In genomic region chr7:6725003-6725402, GRCh38 we compare ENCODE assay signal across 10 cellular contexts. TPM values are rescaled to one million over a fixed set of nuclear protein-coding genes. Genes with fewer than 3 reads are reported as not detected.
A peak's percentile ranks its signal among the peaks of the same experiment; 100 is the strongest.
DNase-seq lines count a peak whose midpoint lies in the region; ATAC-seq, FAIRE-seq and TF ChIP-seq lines count a peak whose summit lies in the region.
"Had no signal": no experiment of that assay in that cellular context is flagged by ENCODE, and none has a peak within 500 bp of the region (broad histone marks: within the 10 kb centered on the region; RNA-seq: fewer than 3 reads in every experiment).

No MANE protein-coding gene starts in this region.

- H3K27ac ChIP-seq in pancreas, result no peak overlapping the region
- H3K27ac ChIP-seq in tibial nerve, result no peak overlapping the region

- peak; percentile 52 for DNase-seq in medulla oblongata (ENCODE audit: extremely low spot score)
- DNase-seq in RCC 7860 (ENCODE audit: low spot score), result no peak
- DNase-seq in DMS53 treated with DMSO at 0.1 percent for 48 hours (lab: John Stamatoyannopoulos, UW; ENCODE audit: unreplicated experiment), result no peak
- no peak for DNase-seq in pancreas
- DNase-seq in tibial nerve (ENCODE audit: low spot score in 2 of 2), result no peak
- DNase-seq: mesenchymal stem cell, NCI-H446 treated with DMSO at 0.1 percent for 48 hours had no signal

- no peaks in the 10 kb centered on the region for H3K4me1 ChIP-seq in pancreas
- peaks cover 0 to 4% (median 0%) of the 10 kb centered on the region in 4 donors for H3K4me1 ChIP-seq in tibial nerve

- no peak for TF ChIP-seq EP300 in tibial nerve (IDR thresholded peaks at IDR 0.05)

- intact Hi-C loops in pancreas (cut with DNase I), result no loop called here

- no peaks in the 10 kb centered on the region for H3K36me3 ChIP-seq in pancreas
- H3K36me3 ChIP-seq in tibial nerve, result no peaks in the 10 kb centered on the region

- ATAC-seq in GM18861 (IDR thresholded peaks at IDR 0.05; ENCODE audit: unreplicated experiment) (peak; percentile 47), GM21825 (IDR thresholded peaks at IDR 0.05; ENCODE audit: unreplicated experiment) (peak; percentile 78), HG03469 (IDR thresholded peaks at IDR 0.05; ENCODE audit: unreplicated experiment) (peak; percentile 45), pancreas (no peak)

- TF ChIP-seq POLR2A in tibial nerve (IDR thresholded peaks at IDR 0.05), result no peak

- H3K4me3 ChIP-seq in pancreas, result no peak overlapping the region
- H3K4me3 ChIP-seq in tibial nerve, result no peak overlapping the region

- no peaks in the 10 kb centered on the region for H3K9me3 ChIP-seq in pancreas
- H3K9me3 ChIP-seq in tibial nerve, result no peaks in the 10 kb centered on the region

- FAIRE-seq in RCC 7860 (lab: Jason Lieb, UNC) (no peak), pancreas (lab: Jason Lieb, UNC) (no peak)

- no peak for TF ChIP-seq CTCF in pancreas (IDR thresholded peaks at IDR 0.05)
- TF ChIP-seq CTCF in tibial nerve (IDR thresholded peaks at IDR 0.05), result no peak

- no peaks in the 10 kb centered on the region for H3K27me3 ChIP-seq in pancreas
- H3K27me3 ChIP-seq in tibial nerve, result no peaks in the 10 kb centered on the region

- 79 to 86% methylated on average over 10 of the region's 10 CpGs for WGBS in pancreas, 2 donors
- 75 to 79% methylated on average over 10 of the region's 10 CpGs for WGBS in tibial nerve, 2 donors

RNA-seq across cellular contexts. Expression of gene ZNF12, which starts 18.3 kb away (rescaled TPM):
- total RNA-seq in pancreas (10 to 100 TPM in 3 of 6 donors, 1 to 10 TPM in 3; 7.9 to 15.3 (median 10.2) TPM), tibial nerve (10 to 100 TPM; 27.9 to 35.2 (median 32.0) TPM)
- polyA plus RNA-seq in pancreas, result 1 to 10 TPM; 5.9 to 7.2 TPM

RNA-seq across cellular contexts. Expression of gene RSPH10B2, which starts 28.9 kb away (rescaled TPM):
- total RNA-seq in pancreas (under 1 TPM in 2 of 6 donors, not detected in 4; 0.06 to 0.37 TPM), tibial nerve (1 to 10 TPM in 1 of 4 donors, under 1 TPM in 2, not detected in 1; 0.20 to 3.3 (median 0.21) TPM)
- not detected for polyA plus RNA-seq in pancreas

Comparison
In these comparisons a context has a peak if more than half of its experiments do, and no peak if none do; other contexts are left out.
1. ATAC-seq: peak in GM18861 (single experiment), GM21825 (single experiment) and HG03469 (single experiment); none in pancreas (0 of 4).